In the genomic region with DNA sequence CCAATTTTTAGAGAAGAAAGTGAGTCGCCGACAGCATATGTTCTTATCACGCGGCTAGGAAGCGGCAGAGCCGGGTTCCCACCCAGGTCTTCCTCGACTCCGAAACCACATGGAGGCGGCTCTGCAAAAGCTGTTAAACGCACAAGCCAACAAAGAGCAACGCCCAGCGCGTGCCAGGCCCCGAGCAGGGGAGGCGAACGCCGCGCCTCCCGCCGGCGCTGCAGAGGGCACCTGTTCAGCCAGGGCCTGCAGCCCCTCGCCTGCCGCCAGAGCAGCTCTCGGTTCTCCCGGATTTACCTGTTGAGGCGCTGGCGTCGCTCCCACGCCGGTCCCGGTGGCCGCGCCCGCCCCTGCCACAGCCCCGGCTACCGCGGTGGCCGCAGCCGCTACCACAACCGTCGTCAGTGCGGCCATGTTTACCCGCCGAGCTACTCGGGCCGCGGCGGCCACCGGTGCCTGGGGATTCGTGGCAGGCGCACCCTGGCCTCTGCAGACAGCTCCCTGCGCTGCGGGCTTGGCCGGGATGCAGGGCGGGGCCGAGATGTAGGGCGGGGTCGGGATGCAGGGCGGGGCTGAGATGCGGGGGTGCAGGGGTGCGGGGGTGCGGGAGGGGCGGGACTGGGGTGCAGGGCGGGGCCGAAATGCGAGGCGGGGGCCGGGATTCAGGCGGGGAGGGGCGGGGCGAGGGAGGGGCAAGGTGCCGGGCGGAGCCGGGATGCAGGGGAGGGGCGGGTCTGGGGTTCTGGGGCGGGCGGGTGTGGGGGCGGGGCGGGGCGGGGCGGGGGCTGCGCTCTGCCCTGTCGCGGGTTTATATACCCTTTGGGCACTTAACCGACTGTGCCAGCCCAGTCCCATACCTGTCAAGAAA, we compare ENCODE assay signal across 2 cellular contexts.
A peak's percentile ranks its signal among the peaks of the same experiment; 100 is the strongest.
TF ChIP-seq lines count a peak whose summit lies in the region.

Gene CCDC112 (minus strand): TSS at position 525 of the 868 bp plus-strand sequence. CDS start 111 bp downstream, at position 414.

TF ChIP-seq in GM23338, 12 proteins besides CTCF, POLR2A, EP300 and RAD21:
- no peak for TF ChIP-seq NANOG (IDR thresholded peaks at IDR 0.05; ENCODE audit: borderline replicate concordance)
- TF ChIP-seq ZNF462 (CRISPR knock-in tag; IDR thresholded peaks at IDR 0.05), result no peak
- peak; percentile 98 for TF ChIP-seq POLR2AphosphoS5 (IDR thresholded peaks at IDR 0.05; ENCODE audit: low read depth)
- no peak for TF ChIP-seq CREB1 (CRISPR knock-in tag; IDR thresholded peaks at IDR 0.05; ENCODE audit: low read depth)
TF ChIP-seq in GM23338: peak in this region for 1.

TF ChIP-seq in SK-N-SH, 30 proteins besides CTCF, POLR2A, EP300 and RAD21:
- no peak for TF ChIP-seq GATA2 (CRISPR knock-in tag; IDR thresholded peaks at IDR 0.05)
- TF ChIP-seq FOXM1 (IDR thresholded peaks at IDR 0.05; ENCODE audit: low read depth), result no peak
- peak; percentile 83; the same call in 1 of the 2 replicates for TF ChIP-seq TAF1 (IDR thresholded peaks at IDR 0.05; ENCODE audit: borderline replicate concordance, low read depth, low read length)
- no peak for TF ChIP-seq NFIC (IDR thresholded peaks at IDR 0.05; ENCODE audit: borderline replicate concordance)
- peak; percentile 5 for TF ChIP-seq CHD2 (IDR thresholded peaks at IDR 0.05; ENCODE audit: low read length, partially characterized antibody)
- TF ChIP-seq EZH2phosphoT487 (IDR thresholded peaks at IDR 0.05; ENCODE audit: borderline replicate concordance, low read depth), result no peak
- no peak for TF ChIP-seq IRF3 (IDR thresholded peaks at IDR 0.05; ENCODE audit: low read depth, low read length)
- TF ChIP-seq MAX (IDR thresholded peaks at IDR 0.05; ENCODE audit: low read depth), result peak; percentile 85
- no peak for TF ChIP-seq SMC3 (IDR thresholded peaks at IDR 0.05; ENCODE audit: low read depth, low read length)
- TF ChIP-seq FOSL2 (IDR thresholded peaks at IDR 0.05; ENCODE audit: borderline replicate concordance, low read depth), result no peak
- TF ChIP-seq JUND (IDR thresholded peaks at IDR 0.05), result no peak
- TF ChIP-seq RCOR1 (IDR thresholded peaks at IDR 0.05; ENCODE audit: low read length), result no peak
- TF ChIP-seq POLR2AphosphoS5 (IDR thresholded peaks at IDR 0.05; ENCODE audit: low read depth, low read length), result peak; percentile 73
- peak; percentile 92 for TF ChIP-seq MXI1 (IDR thresholded peaks at IDR 0.05; ENCODE audit: low read depth, low read length)
- no peak for TF ChIP-seq TEAD4 (IDR thresholded peaks at IDR 0.05; ENCODE audit: borderline replicate concordance, insufficient read depth)
- TF ChIP-seq USF2 (IDR thresholded peaks at IDR 0.05; ENCODE audit: borderline replicate concordance, low read depth, low read length), result no peak
- no peak for TF ChIP-seq USF1 (IDR thresholded peaks at IDR 0.05; ENCODE audit: borderline replicate concordance, low read depth)
- TF ChIP-seq, protein P1, sequence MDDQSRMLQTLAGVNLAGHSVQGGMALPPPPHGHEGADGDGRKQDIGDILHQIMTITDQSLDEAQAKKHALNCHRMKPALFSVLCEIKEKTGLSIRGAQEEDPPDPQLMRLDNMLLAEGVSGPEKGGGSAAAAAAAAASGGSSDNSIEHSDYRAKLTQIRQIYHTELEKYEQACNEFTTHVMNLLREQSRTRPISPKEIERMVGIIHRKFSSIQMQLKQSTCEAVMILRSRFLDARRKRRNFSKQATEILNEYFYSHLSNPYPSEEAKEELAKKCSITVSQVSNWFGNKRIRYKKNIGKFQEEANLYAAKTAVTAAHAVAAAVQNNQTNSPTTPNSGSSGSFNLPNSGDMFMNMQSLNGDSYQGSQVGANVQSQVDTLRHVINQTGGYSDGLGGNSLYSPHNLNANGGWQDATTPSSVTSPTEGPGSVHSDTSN (IDR thresholded peaks at IDR 0.05), result no peak
- no peak for TF ChIP-seq REST (IDR thresholded peaks at IDR 0.05; ENCODE audit: low read depth, low read length)
- no peak for TF ChIP-seq ZBTB33 (IDR thresholded peaks at IDR 0.05; ENCODE audit: borderline replicate concordance, low read depth)
- TF ChIP-seq NRF1 (IDR thresholded peaks at IDR 0.05; ENCODE audit: low read depth, low read length), result no peak
- peak; percentile 77 for TF ChIP-seq YY1 (IDR thresholded peaks at IDR 0.05; ENCODE audit: low read depth)
- no peak for TF ChIP-seq GABPA (IDR thresholded peaks at IDR 0.05; ENCODE audit: low read depth)
- TF ChIP-seq SIN3A (IDR thresholded peaks at IDR 0.05; ENCODE audit: borderline replicate concordance, low read depth, low read length), result peak; percentile 17; the same call in 1 of the 2 replicates
- no peak for TF ChIP-seq RXRA (IDR thresholded peaks at IDR 0.05; ENCODE audit: borderline replicate concordance, low read depth)
- no peak for TF ChIP-seq ELF1 (IDR thresholded peaks at IDR 0.05)
- TF ChIP-seq MEF2A (IDR thresholded peaks at IDR 0.05; ENCODE audit: borderline replicate concordance, low read depth), result no peak
- no peak for TF ChIP-seq RFX5 (IDR thresholded peaks at IDR 0.05; ENCODE audit: low read length)
- no peak for TF ChIP-seq TCF12 (IDR thresholded peaks at IDR 0.05)
- no peak; the same call in 1 of the 2 replicates for TF ChIP-seq FOXJ3 (CRISPR knock-in tag; IDR thresholded peaks at IDR 0.05)
